Comparison of ENCODE assay signal across 14 cellular contexts in the genomic region with DNA sequence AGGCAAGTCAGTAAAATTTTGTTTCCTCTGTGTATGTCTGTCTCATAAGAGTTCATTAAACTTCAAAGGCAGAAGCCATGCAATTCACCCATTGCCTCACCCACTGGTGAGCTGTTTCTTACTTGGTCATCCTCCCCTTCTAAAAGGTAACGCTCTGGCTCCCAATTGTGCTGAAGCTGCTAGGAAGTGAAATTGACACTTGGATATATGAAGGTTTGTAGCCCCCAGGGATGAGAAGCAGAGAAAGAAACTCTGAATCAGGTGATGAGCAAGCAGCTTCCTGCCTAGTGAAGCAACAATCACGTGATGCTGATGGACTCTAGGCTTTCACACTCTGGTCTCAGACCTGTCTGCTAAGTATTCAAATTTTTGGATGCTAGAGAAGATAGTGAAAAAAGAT.
DNase-seq lines count a peak whose midpoint lies in the region; ATAC-seq and TF ChIP-seq lines count a peak whose summit lies in the region.
"Had no signal": no experiment of that assay in that cellular context is flagged by ENCODE, and none has a peak within 500 bp of the region (broad histone marks: within the 10 kb centered on the region; RNA-seq: fewer than 3 reads in every experiment).

No MANE protein-coding gene starts in this region.

- no peaks in the 10 kb centered on the region for H3K36me3 ChIP-seq in heart left ventricle

- no peaks in the 10 kb centered on the region for H3K27me3 Mint-ChIP-seq in IgD-negative memory B cell
- no peaks in the 10 kb centered on the region for H3K27me3 Mint-ChIP-seq in stimulated activated memory B cell treated with anti-CD40 and anti-IgM and Interleukin-4, amounts not matched to agents 10 μg/mL and 1 μg/mL and 100 μg/mL, for 72 hours

- TF ChIP-seq CTCF in heart left ventricle (IDR thresholded peaks at IDR 0.05) (no peak), epithelial cell of esophagus (IDR thresholded peaks at IDR 0.05; ENCODE audit: insufficient read depth, low read depth, low read length, missing control alignments) (no peak)

- peak overlapping the region in 7 of 12 donors; percentile 3 to 80 (median 59) for H3K27ac ChIP-seq in heart left ventricle
- H3K27ac ChIP-seq: C4-2B, dorsolateral prefrontal cortex, parathyroid adenoma had no signal

- H3K9me3 Mint-ChIP-seq in IgD-negative memory B cell: no peaks in the 10 kb centered on the region
- H3K9me3 Mint-ChIP-seq in stimulated activated memory B cell treated with anti-CD40 and anti-IgM and Interleukin-4, amounts not matched to agents 10 μg/mL and 1 μg/mL and 100 μg/mL, for 72 hours: no peaks in the 10 kb centered on the region

- H3K27ac Mint-ChIP-seq in IgD-negative memory B cell: peak overlapping the region in 2 of 3 donors; percentile 56 to 87
- H3K27ac Mint-ChIP-seq in stimulated activated memory B cell treated with anti-CD40 and anti-IgM and Interleukin-4, amounts not matched to agents 10 μg/mL and 1 μg/mL and 100 μg/mL, for 72 hours: no peak overlapping the region

- 71 to 77% (median 73%) methylated on average over 2 of the region's 2 CpGs for WGBS in heart left ventricle, 4 donors

- intact Hi-C loops in heart left ventricle (cut with DNase I): no loop called here
- intact Hi-C loops in left ventricle myocardium superior (cut with micrococcal nuclease): no loop called here

- H3K36me3 Mint-ChIP-seq in IgD-negative memory B cell: peaks cover 1% of the 10 kb centered on the region
- H3K36me3 Mint-ChIP-seq in stimulated activated memory B cell treated with anti-CD40 and anti-IgM and Interleukin-4, amounts not matched to agents 10 μg/mL and 1 μg/mL and 100 μg/mL, for 72 hours: no peaks in the 10 kb centered on the region
- H3K36me3 Mint-ChIP-seq: immature natural killer cell had no signal

- H3K27me3 ChIP-seq in heart left ventricle: peaks cover 0 to 6% (median 0%) of the 10 kb centered on the region in 9 donors

- H3K4me3 Mint-ChIP-seq in IgD-negative memory B cell: peak overlapping the region in 3 of 4 donors; percentile 4 to 53 (median 24)
- no peak overlapping the region for H3K4me3 Mint-ChIP-seq in stimulated activated memory B cell treated with anti-CD40 and anti-IgM and Interleukin-4, amounts not matched to agents 10 μg/mL and 1 μg/mL and 100 μg/mL, for 72 hours
- H3K4me3 Mint-ChIP-seq: immature natural killer cell had no signal

- ATAC-seq in heart left ventricle (no peak), left ventricle myocardium superior (no peak)
- peak; percentile 77 for ATAC-seq in stimulated activated memory B cell treated with anti-CD40 and anti-IgM and Interleukin-4, amounts not matched to agents 10 μg/mL and 1 μg/mL and 100 μg/mL, for 72 hours
- ATAC-seq: HCT116 had no signal

- peaks cover 29 to 40% (median 35%) of the 10 kb centered on the region in 3 donors for H3K4me1 Mint-ChIP-seq in IgD-negative memory B cell
- H3K4me1 Mint-ChIP-seq in stimulated activated memory B cell treated with anti-CD40 and anti-IgM and Interleukin-4, amounts not matched to agents 10 μg/mL and 1 μg/mL and 100 μg/mL, for 72 hours: peaks cover 51% of the 10 kb centered on the region

- peaks cover 0 to 69% (median 1%) of the 10 kb centered on the region in 12 donors for H3K4me1 ChIP-seq in heart left ventricle
- H3K4me1 ChIP-seq: parathyroid adenoma had no signal

- DNase-seq in heart left ventricle (no peak), left ventricle myocardium superior (no peak), epithelial cell of esophagus (ENCODE audit: low read depth) (peak; percentile 98), T-helper 1 cell (no peak), cerebellar cortex (ENCODE audit: low spot score) (no peak), activated gamma-delta T cell (lab: John Stamatoyannopoulos, UW) (no peak)
- DNase-seq: activated effector memory CD4-positive, alpha-beta T cell treated with Interleukin-2 at 50 U/mL for 16 hours; dorsolateral prefrontal cortex had no signal

- H3K9me3 ChIP-seq in heart left ventricle: no peaks in the 10 kb centered on the region

- H3K4me3 ChIP-seq in heart left ventricle (no peak overlapping the region), epithelial cell of esophagus (ENCODE audit: low read length) (no peak overlapping the region)
- H3K4me3 ChIP-seq: dorsolateral prefrontal cortex had no signal

- no peak for TF ChIP-seq POLR2A in heart left ventricle (IDR thresholded peaks at IDR 0.05)
